7 cellular contexts compared by ENCODE assay signal in the genomic region with DNA sequence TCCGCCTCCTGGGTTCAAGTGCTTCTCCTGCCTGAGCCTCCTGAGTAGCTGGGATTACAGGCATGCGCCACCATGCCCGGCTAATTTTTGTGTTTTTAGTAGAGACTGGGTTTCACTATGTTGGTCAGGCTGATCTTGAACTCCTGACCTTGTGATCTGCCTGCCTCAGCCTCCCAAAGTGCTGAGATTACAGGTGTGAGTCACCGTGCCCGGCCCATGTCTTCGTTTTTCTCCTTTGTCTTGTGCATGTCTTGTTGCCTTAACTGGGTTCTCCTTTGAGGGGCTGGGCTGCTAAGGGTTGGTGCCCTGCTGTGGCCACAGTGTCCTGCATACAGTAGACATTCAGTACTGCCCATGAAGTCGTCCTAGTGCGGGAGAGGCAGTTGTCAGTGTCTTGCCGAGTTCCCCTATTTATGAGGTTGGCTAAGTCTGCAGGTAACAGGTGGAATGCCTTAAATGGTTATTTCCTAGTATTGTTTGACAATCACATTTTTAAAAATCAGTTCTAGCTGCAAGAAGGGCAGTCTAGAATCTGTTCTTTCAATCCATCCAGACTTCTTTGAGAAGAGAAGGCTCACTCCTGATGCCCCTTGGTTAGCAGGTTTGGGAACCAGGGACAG. TPM values are rescaled to one million over a fixed set of nuclear protein-coding genes. Genes with fewer than 3 reads are reported as not detected.
A peak's percentile ranks its signal among the peaks of the same experiment; 100 is the strongest.
DNase-seq lines count a peak whose midpoint lies in the region; ATAC-seq and TF ChIP-seq lines count a peak whose summit lies in the region.
"Not testable (repeated sequence)": the region's sequence is repeated elsewhere in the genome, so short reads cannot be mapped to it uniquely, and the experiment has no call there.

No MANE protein-coding gene starts in this region.

- peaks cover 60% of the 10 kb centered on the region for H3K4me1 ChIP-seq in OCI-LY3 (ENCODE audit: low read length)

- peaks cover 98% of the 10 kb centered on the region for H3K79me2 ChIP-seq in OCI-LY3 (ENCODE audit: low read length)

- intact Hi-C loops in activated T-helper 1 cell treated with anti-CD3 and anti-CD28 coated beads, Interleukin-12 subunit alpha, Interleukin-12 subunit beta, Interleukin-2, Interleukin-4 antibody, amounts not matched to agents 30 ng/mL and 10 ng/mL and 1 ng/mL, durations not matched to agents 14 hours and 24 hours and 36 hours (cut with micrococcal nuclease); MCF 10A (cut with micrococcal nuclease): not testable (repeated sequence)

- H3K27ac ChIP-seq in OCI-LY3 (ENCODE audit: low read length): peak overlapping the region; percentile 74

- ATAC-seq in memory B cell (ENCODE audit: low read depth); stimulated activated effector memory CD8-positive, alpha-beta T cell treated with anti-CD3 and anti-CD28 coated beads, Interleukin-12 subunit alpha, Interleukin-12 subunit beta, amount 100 ng/mL, for 72 hours: not testable (repeated sequence)

- H3K9me3 Mint-ChIP-seq in activated T-helper 1 cell treated with anti-CD3 and anti-CD28 coated beads, Interleukin-12 subunit alpha, Interleukin-12 subunit beta, Interleukin-2, Interleukin-4 antibody, amounts not matched to agents 30 ng/mL and 10 ng/mL and 1 ng/mL, durations not matched to agents 14 hours and 24 hours and 36 hours; MCF 10A (ENCODE audit: unreplicated experiment); memory B cell; stimulated activated effector memory CD8-positive, alpha-beta T cell treated with anti-CD3 and anti-CD28 coated beads, Interleukin-12 subunit alpha, Interleukin-12 subunit beta, amount 100 ng/mL, for 72 hours: not testable (repeated sequence)

- peak overlapping the region; percentile 89 for H3K4me3 Mint-ChIP-seq in activated T-helper 1 cell treated with anti-CD3 and anti-CD28 coated beads, Interleukin-12 subunit alpha, Interleukin-12 subunit beta, Interleukin-2, Interleukin-4 antibody, amounts not matched to agents 30 ng/mL and 10 ng/mL and 1 ng/mL, durations not matched to agents 14 hours and 24 hours and 36 hours
- H3K4me3 Mint-ChIP-seq in MCF 10A (ENCODE audit: unreplicated experiment) (peak overlapping the region; percentile 48), memory B cell (peak overlapping the region; percentile 95)
- peak overlapping the region; percentile 88 for H3K4me3 Mint-ChIP-seq in stimulated activated effector memory CD8-positive, alpha-beta T cell treated with anti-CD3 and anti-CD28 coated beads, Interleukin-12 subunit alpha, Interleukin-12 subunit beta, amount 100 ng/mL, for 72 hours

- CTCF ChIA-PET in MCF 10A (lab: Yijun Ruan, JAX): interaction anchor here (0.6 kb wide), 1 partner anchor 106 kb away, joined by 3 read pairs; no protein-coding TSS in a partner anchor

- not testable (repeated sequence) for H3K27me3 ChIP-seq in GM06990 (replicated peaks; ENCODE audit: control insufficient read depth, insufficient read depth, low read length); OCI-LY3 (ENCODE audit: low read depth, low read length)

- peak overlapping the region; percentile 41; the same call in 1 of the 2 replicates for H3K9ac ChIP-seq in OCI-LY3 (ENCODE audit: low read length)

- not testable (repeated sequence) for TF ChIP-seq CTCF in GM06990 (IDR thresholded peaks at IDR 0.05; ENCODE audit: insufficient read depth, low read length, poor library complexity, severe bottlenecking); OCI-LY3 (IDR thresholded peaks at IDR 0.05; ENCODE audit: low read depth, low read length); MCF 10A (IDR thresholded peaks at IDR 0.05; ENCODE audit: unreplicated experiment)

- not testable (repeated sequence) for BruUV-seq in MCF 10A (replicated peaks; lab: Mats Ljungman, UMichigan)

- H3K4me1 Mint-ChIP-seq in activated T-helper 1 cell treated with anti-CD3 and anti-CD28 coated beads, Interleukin-12 subunit alpha, Interleukin-12 subunit beta, Interleukin-2, Interleukin-4 antibody, amounts not matched to agents 30 ng/mL and 10 ng/mL and 1 ng/mL, durations not matched to agents 14 hours and 24 hours and 36 hours (ENCODE audit: low read depth): peaks cover 75% of the 10 kb centered on the region
- H3K4me1 Mint-ChIP-seq in MCF 10A (ENCODE audit: insufficient read depth, unreplicated experiment) (peaks cover 30% of the 10 kb centered on the region), memory B cell (peaks cover 58% of the 10 kb centered on the region)
- H3K4me1 Mint-ChIP-seq in stimulated activated effector memory CD8-positive, alpha-beta T cell treated with anti-CD3 and anti-CD28 coated beads, Interleukin-12 subunit alpha, Interleukin-12 subunit beta, amount 100 ng/mL, for 72 hours: peaks cover 66% of the 10 kb centered on the region

- H3K4me2 ChIP-seq in OCI-LY3 (ENCODE audit: low read length): peak overlapping the region; percentile 92

- H2AFZ ChIP-seq in OCI-LY3 (ENCODE audit: low read depth, low read length): not testable (repeated sequence)

- peak overlapping the region; percentile 73 for H3K27ac Mint-ChIP-seq in activated T-helper 1 cell treated with anti-CD3 and anti-CD28 coated beads, Interleukin-12 subunit alpha, Interleukin-12 subunit beta, Interleukin-2, Interleukin-4 antibody, amounts not matched to agents 30 ng/mL and 10 ng/mL and 1 ng/mL, durations not matched to agents 14 hours and 24 hours and 36 hours
- H3K27ac Mint-ChIP-seq in MCF 10A (ENCODE audit: low read depth, unreplicated experiment): peak overlapping the region; percentile 47
- H3K27ac Mint-ChIP-seq in memory B cell: peak overlapping the region; percentile 100
- H3K27ac Mint-ChIP-seq in stimulated activated effector memory CD8-positive, alpha-beta T cell treated with anti-CD3 and anti-CD28 coated beads, Interleukin-12 subunit alpha, Interleukin-12 subunit beta, amount 100 ng/mL, for 72 hours: peak overlapping the region; percentile 82

- POLR2A ChIA-PET in MCF 10A (lab: Yijun Ruan, JAX): interaction anchor here (0.6 to 11.1 kb wide), 3 partner anchors 8 to 60 kb away, joined by 3 to 196 read pairs (median 3); no protein-coding TSS in a partner anchor

- H3K36me3 Mint-ChIP-seq in activated T-helper 1 cell treated with anti-CD3 and anti-CD28 coated beads, Interleukin-12 subunit alpha, Interleukin-12 subunit beta, Interleukin-2, Interleukin-4 antibody, amounts not matched to agents 30 ng/mL and 10 ng/mL and 1 ng/mL, durations not matched to agents 14 hours and 24 hours and 36 hours (ENCODE audit: low read depth): peaks cover 37% of the 10 kb centered on the region
- H3K36me3 Mint-ChIP-seq in MCF 10A (ENCODE audit: insufficient read depth, unreplicated experiment) (peaks cover 20% of the 10 kb centered on the region), memory B cell (peaks cover 36% of the 10 kb centered on the region)
- peaks cover 79% of the 10 kb centered on the region for H3K36me3 Mint-ChIP-seq in stimulated activated effector memory CD8-positive, alpha-beta T cell treated with anti-CD3 and anti-CD28 coated beads, Interleukin-12 subunit alpha, Interleukin-12 subunit beta, amount 100 ng/mL, for 72 hours

- H3K36me3 ChIP-seq in GM06990 (ENCODE audit: control insufficient read depth, insufficient read depth, low read length) (peaks cover 11% of the 10 kb centered on the region), OCI-LY3 (replicated peaks; ENCODE audit: low read depth, low read length) (peaks cover 74% of the 10 kb centered on the region)

- DNase-seq in GM06990 (ENCODE audit: extremely low read depth, insufficient read length); activated T-helper 1 cell treated with anti-CD3 and anti-CD28 coated beads, Interleukin-12 subunit alpha, Interleukin-12 subunit beta, Interleukin-2, Interleukin-4 antibody, amounts not matched to agents 30 ng/mL and 10 ng/mL and 1 ng/mL, durations not matched to agents 14 hours and 24 hours and 36 hours (ENCODE audit: low spot score); MCF 10A (ENCODE audit: unreplicated experiment); memory B cell (ENCODE audit: low spot score in 2 of 2); stimulated activated effector memory CD8-positive, alpha-beta T cell treated with anti-CD3 and anti-CD28 coated beads, Interleukin-12 subunit alpha, Interleukin-12 subunit beta, amount 100 ng/mL, for 72 hours (ENCODE audit: low spot score in 2 of 2): not testable (repeated sequence)
- DNase-seq in activated CD4-positive, alpha-beta T cell treated with anti-CD3 and anti-CD28 coated beads for 48 hours: peak; percentile 54

- peak overlapping the region; percentile 89 for H3K4me3 ChIP-seq in GM06990 (replicated peaks; ENCODE audit: low read depth, low read length)
- peak overlapping the region; percentile 84 for H3K4me3 ChIP-seq in OCI-LY3 (ENCODE audit: low read length)

- not testable (repeated sequence) for H3K27me3 Mint-ChIP-seq in activated T-helper 1 cell treated with anti-CD3 and anti-CD28 coated beads, Interleukin-12 subunit alpha, Interleukin-12 subunit beta, Interleukin-2, Interleukin-4 antibody, amounts not matched to agents 30 ng/mL and 10 ng/mL and 1 ng/mL, durations not matched to agents 14 hours and 24 hours and 36 hours (ENCODE audit: insufficient read depth); MCF 10A (ENCODE audit: insufficient read depth, unreplicated experiment); memory B cell

- peaks cover 89% of the 10 kb centered on the region for H4K20me1 ChIP-seq in OCI-LY3 (ENCODE audit: insufficient read depth, low read length)

- H3K9me3 ChIP-seq in OCI-LY3 (ENCODE audit: insufficient read depth, low read length): not testable (repeated sequence)

RNA-seq across cellular contexts. Expression of gene TMEM131L, which starts 5.0 kb away (rescaled TPM):
- 39.5 and 42.2 TPM in 2 replicates for total RNA-seq in activated T-helper 1 cell treated with anti-CD3 and anti-CD28 coated beads, Interleukin-12 subunit alpha, Interleukin-12 subunit beta, Interleukin-2, Interleukin-4 antibody, amounts not matched to agents 30 ng/mL and 10 ng/mL and 1 ng/mL, durations not matched to agents 14 hours and 24 hours and 36 hours
- 7.8 and 10.1 TPM in 2 replicates for total RNA-seq in MCF 10A (2022)

Comparison
In these comparisons a context has a peak if more than half of its experiments do, and no peak if none do; other contexts are left out.
1. H3K27ac Mint-ChIP-seq: peak in every context shown above with its lines; median percentile 100 in memory B cell; 82 in stimulated activated effector memory CD8-positive, alpha-beta T cell treated with anti-CD3 and anti-CD28 coated beads, Interleukin-12 subunit alpha, Interleukin-12 subunit beta, amount 100 ng/mL, for 72 hours; 73 in activated T-helper 1 cell treated with anti-CD3 and anti-CD28 coated beads, Interleukin-12 subunit alpha, Interleukin-12 subunit beta, Interleukin-2, Interleukin-4 antibody, amounts not matched to agents 30 ng/mL and 10 ng/mL and 1 ng/mL, durations not matched to agents 14 hours and 24 hours and 36 hours; 47 in MCF 10A.